Comparison of ENCODE assay signal across 14 cellular contexts in the genomic region with DNA sequence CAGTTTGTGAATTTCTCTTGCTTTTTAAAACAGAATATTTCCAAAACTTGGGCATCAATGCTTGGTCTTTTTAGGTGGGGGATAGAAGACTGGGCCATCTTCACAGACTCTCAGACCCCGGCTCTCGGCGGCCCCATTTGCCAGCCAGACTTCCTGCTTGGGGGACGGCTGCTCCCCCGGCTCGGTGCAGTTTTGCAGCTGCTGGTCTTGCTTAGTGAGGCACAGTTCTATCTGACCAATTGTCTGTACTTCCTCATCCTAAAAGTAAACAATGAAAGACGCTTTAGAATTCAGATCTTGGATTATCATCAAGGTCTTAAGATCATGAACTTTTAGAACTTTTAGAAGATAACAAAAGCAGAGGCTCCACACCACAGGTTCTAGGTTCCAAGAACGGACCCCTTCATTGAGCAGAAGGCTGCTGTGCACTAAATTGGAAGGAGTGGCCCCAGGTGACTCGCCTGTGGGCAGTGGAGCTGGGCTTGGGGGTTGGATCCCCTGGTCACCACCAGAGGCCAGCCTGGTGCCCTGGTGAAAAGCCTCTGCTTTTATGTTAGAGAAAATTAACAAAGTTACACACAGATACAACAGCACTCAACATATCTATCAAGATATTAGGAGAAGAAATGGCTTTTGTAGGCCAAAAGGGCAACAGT. TPM values are rescaled to one million over a fixed set of nuclear protein-coding genes. Genes with fewer than 3 reads are reported as not detected.
DNase-seq lines count a peak whose midpoint lies in the region; ATAC-seq and TF ChIP-seq lines count a peak whose summit lies in the region.
"Had no signal": no experiment of that assay in that cellular context is flagged by ENCODE, and none has a peak within 500 bp of the region (broad histone marks: within the 10 kb centered on the region; RNA-seq: fewer than 3 reads in every experiment).

No MANE protein-coding gene starts in this region.

- H3K4me3 ChIP-seq in astrocyte of the cerebellum (ENCODE audit: low read depth, low read length) (no peak overlapping the region), ovary (no peak overlapping the region)
- H3K4me3 ChIP-seq in naive thymus-derived CD4-positive, alpha-beta T cell (ENCODE audit: low read length) = no peak overlapping the region

- peak overlapping the region; percentile 53 for H3K27ac Mint-ChIP-seq in CD4-positive, alpha-beta T cell
- H3K27ac Mint-ChIP-seq in naive thymus-derived CD4-positive, alpha-beta T cell = peak overlapping the region in 7 of 9 donors; percentile 74 to 93 (median 84)
- H3K27ac Mint-ChIP-seq: activated CD4-positive, alpha-beta T cell treated with anti-CD3 and anti-CD28 coated beads for 36 hours; activated T-helper 1 cell treated with anti-CD3 and anti-CD28 coated beads, Interleukin-12 subunit alpha, Interleukin-12 subunit beta, Interleukin-2, Interleukin-4 antibody, amounts not matched to agents 30 ng/mL and 10 ng/mL and 1 ng/mL, durations not matched to agents 14 hours and 24 hours and 36 hours; effector memory CD8-positive, alpha-beta T cell; stimulated activated effector memory CD8-positive, alpha-beta T cell treated with anti-CD3 and anti-CD28 coated beads, Interleukin-12 subunit alpha, Interleukin-12 subunit beta, amount 100 ng/mL, for 72 hours had no signal

- intact Hi-C loops in CD4-positive, alpha-beta T cell (cut with DNase I, micrococcal nuclease) = loop anchor here in 1 of 2 experiments (10.0 kb wide), 1 partner anchor 65 kb away; a partner anchor contains a TSS
- intact Hi-C loops in naive thymus-derived CD4-positive, alpha-beta T cell (cut with micrococcal nuclease) = no loop called here
- intact Hi-C loops in ovary (cut with DNase I) = no loop called here

- H3K4me1 ChIP-seq in naive thymus-derived CD4-positive, alpha-beta T cell (ENCODE audit: control insufficient read depth in 2 of 2, insufficient read depth in 2 of 2, low read length in 2 of 2) = no peaks in the 10 kb centered on the region
- no peaks in the 10 kb centered on the region for H3K4me1 ChIP-seq in ovary (ENCODE audit: insufficient read depth)
- H3K4me1 ChIP-seq: Caco-2, foreskin keratinocyte had no signal

- peaks cover 9 to 87% (median 21%) of the 10 kb centered on the region in 3 experiments for H3K36me3 ChIP-seq in naive thymus-derived CD4-positive, alpha-beta T cell (ENCODE audit: control insufficient read depth in 2 of 3, insufficient read depth in 3 of 3, low read length in 3 of 3)
- no peaks in the 10 kb centered on the region for H3K36me3 ChIP-seq in ovary

- H3K4me1 Mint-ChIP-seq in CD4-positive, alpha-beta T cell (ENCODE audit: low read depth) = peaks cover 12% of the 10 kb centered on the region
- peaks cover 15 to 59% (median 25%) of the 10 kb centered on the region in 7 donors for H3K4me1 Mint-ChIP-seq in naive thymus-derived CD4-positive, alpha-beta T cell

- in situ Hi-C loops in KBM-7 (cut with MboI; ENCODE audit: low pct_unique_long_range_greater_than_20kb, low sequenced_read_pairs) = no loop called here
- in situ Hi-C loops in astrocyte of the cerebellum (cut with HindIII; ENCODE audit: low sequenced_read_pairs) = no loop called here

- no peak for TF ChIP-seq CTCF in CD4-positive, alpha-beta T cell (IDR thresholded peaks at IDR 0.05)
- TF ChIP-seq CTCF in astrocyte of the cerebellum (IDR thresholded peaks at IDR 0.05; ENCODE audit: low read depth, low read length, missing control alignments) (peak; percentile 15), ovary (IDR thresholded peaks at IDR 0.05) (no peak)

- ATAC-seq in CD4-positive, alpha-beta T cell (ENCODE audit: poor library complexity) = no peak
- ATAC-seq in naive thymus-derived CD4-positive, alpha-beta T cell = no peak
- no peak for ATAC-seq in HG03571 (IDR thresholded peaks at IDR 0.05; ENCODE audit: unreplicated experiment)
- ATAC-seq in HG03521 (IDR thresholded peaks at IDR 0.05; ENCODE audit: unreplicated experiment) = no peak
- ATAC-seq: activated CD4-positive, alpha-beta T cell treated with anti-CD3 and anti-CD28 coated beads for 36 hours; effector memory CD8-positive, alpha-beta T cell; foreskin keratinocyte; stimulated activated effector memory CD8-positive, alpha-beta T cell treated with anti-CD3 and anti-CD28 coated beads, Interleukin-12 subunit alpha, Interleukin-12 subunit beta, amount 100 ng/mL, for 72 hours had no signal

- H3K9me3 Mint-ChIP-seq in CD4-positive, alpha-beta T cell = no peaks in the 10 kb centered on the region
- peaks cover 0 to 1% (median 0%) of the 10 kb centered on the region in 11 donors for H3K9me3 Mint-ChIP-seq in naive thymus-derived CD4-positive, alpha-beta T cell
- H3K9me3 Mint-ChIP-seq: activated T-helper 1 cell treated with anti-CD3 and anti-CD28 coated beads, Interleukin-12 subunit alpha, Interleukin-12 subunit beta, Interleukin-2, Interleukin-4 antibody, amounts not matched to agents 30 ng/mL and 10 ng/mL and 1 ng/mL, durations not matched to agents 14 hours and 24 hours and 36 hours; effector memory CD8-positive, alpha-beta T cell; stimulated activated effector memory CD8-positive, alpha-beta T cell treated with anti-CD3 and anti-CD28 coated beads, Interleukin-12 subunit alpha, Interleukin-12 subunit beta, amount 100 ng/mL, for 72 hours had no signal

- H3K36me3 Mint-ChIP-seq in CD4-positive, alpha-beta T cell (ENCODE audit: low read depth) = peaks cover 84% of the 10 kb centered on the region
- peaks cover 11 to 46% (median 21%) of the 10 kb centered on the region in 5 donors for H3K36me3 Mint-ChIP-seq in naive thymus-derived CD4-positive, alpha-beta T cell

- H3K27me3 ChIP-seq in CD4-positive, alpha-beta T cell (ENCODE audit: control insufficient read depth, insufficient read depth, low read length) = no peaks in the 10 kb centered on the region
- H3K27me3 ChIP-seq in naive thymus-derived CD4-positive, alpha-beta T cell (ENCODE audit: control insufficient read depth in 2 of 2, insufficient read depth in 2 of 2, low read length in 2 of 2) = no peaks in the 10 kb centered on the region
- no peaks in the 10 kb centered on the region for H3K27me3 ChIP-seq in ovary
- H3K27me3 ChIP-seq: foreskin keratinocyte had no signal

- no peak for DNase-seq in CD4-positive, alpha-beta T cell
- DNase-seq in KBM-7 = peak; percentile 62
- no peak for DNase-seq in astrocyte of the cerebellum (ENCODE audit: low read depth)
- DNase-seq in naive thymus-derived CD4-positive, alpha-beta T cell = no peak
- DNase-seq in ovary = no peak
- DNase-seq: activated CD4-positive, alpha-beta T cell treated with anti-CD3 and anti-CD28 coated beads for 36 hours; Caco-2; effector memory CD8-positive, alpha-beta T cell; foreskin keratinocyte; stimulated activated CD4-positive, alpha-beta T cell treated with anti-CD3 and anti-CD28 coated beads, Interleukin-4, amount 100 ng/mL, for 1 hour had no signal

- no peak overlapping the region for H3K4me3 Mint-ChIP-seq in CD4-positive, alpha-beta T cell
- no peak overlapping the region for H3K4me3 Mint-ChIP-seq in naive thymus-derived CD4-positive, alpha-beta T cell
- H3K4me3 Mint-ChIP-seq: activated CD4-positive, alpha-beta T cell treated with anti-CD3 and anti-CD28 coated beads for 36 hours; activated T-helper 1 cell treated with anti-CD3 and anti-CD28 coated beads, Interleukin-12 subunit alpha, Interleukin-12 subunit beta, Interleukin-2, Interleukin-4 antibody, amounts not matched to agents 30 ng/mL and 10 ng/mL and 1 ng/mL, durations not matched to agents 14 hours and 24 hours and 36 hours; effector memory CD8-positive, alpha-beta T cell; stimulated activated effector memory CD8-positive, alpha-beta T cell treated with anti-CD3 and anti-CD28 coated beads, Interleukin-12 subunit alpha, Interleukin-12 subunit beta, amount 100 ng/mL, for 72 hours had no signal

- CTCF ChIA-PET in CD4-positive, alpha-beta T cell (lab: Charles Lee) = interaction anchor here (1.1 kb wide), 1 partner anchor 61 kb away, joined by 4 read pairs; no protein-coding TSS in a partner anchor
- CTCF ChIA-PET in naive thymus-derived CD4-positive, alpha-beta T cell (lab: Charles Lee) = interaction anchor here (1.2 kb wide), 1 partner anchor 44 kb away, joined by 3 read pairs; no protein-coding TSS in a partner anchor

- TF ChIP-seq POLR2A in ovary (IDR thresholded peaks at IDR 0.05) = no peak

- POLR2A ChIA-PET in CD4-positive, alpha-beta T cell (lab: Charles Lee) = no interaction called here
- POLR2A ChIA-PET in naive thymus-derived CD4-positive, alpha-beta T cell (lab: Charles Lee) = interaction anchor here (0.6 to 1.2 kb wide), 2 partner anchors 30 to 54 kb away, joined by 3 to 4 read pairs; no protein-coding TSS in a partner anchor

- TF ChIP-seq EP300 in ovary (IDR thresholded peaks at IDR 0.05) = no peak

- no peaks in the 10 kb centered on the region for H3K9me3 ChIP-seq in CD4-positive, alpha-beta T cell (ENCODE audit: control insufficient read depth, low read length)
- no peaks in the 10 kb centered on the region for H3K9me3 ChIP-seq in naive thymus-derived CD4-positive, alpha-beta T cell (ENCODE audit: control insufficient read depth in 2 of 3, low read length in 3 of 3)
- H3K9me3 ChIP-seq in ovary = no peaks in the 10 kb centered on the region
- H3K9me3 ChIP-seq: Caco-2 had no signal

- no peak overlapping the region for H3K27ac ChIP-seq in CD4-positive, alpha-beta T cell (ENCODE audit: low read depth, low read length)
- H3K27ac ChIP-seq in naive thymus-derived CD4-positive, alpha-beta T cell (ENCODE audit: low read depth, low read length) = peak overlapping the region; percentile 23
- no peak overlapping the region for H3K27ac ChIP-seq in ovary
- H3K27ac ChIP-seq: foreskin keratinocyte had no signal

- 23 to 46% (median 27%) methylated on average over 9 of the region's 9 CpGs for WGBS in ovary, 3 donors

- no peaks in the 10 kb centered on the region for H3K27me3 Mint-ChIP-seq in CD4-positive, alpha-beta T cell
- no peaks in the 10 kb centered on the region for H3K27me3 Mint-ChIP-seq in naive thymus-derived CD4-positive, alpha-beta T cell
- H3K27me3 Mint-ChIP-seq: activated CD4-positive, alpha-beta T cell treated with anti-CD3 and anti-CD28 coated beads for 36 hours; effector memory CD8-positive, alpha-beta T cell had no signal

RNA-seq across cellular contexts. Expression of a gene that starts 26.7 kb away (rescaled TPM):
- total RNA-seq in CD4-positive, alpha-beta T cell = 100 to 1,000 TPM; 164 to 165 TPM
- 100 to 1,000 TPM; 147 to 332 (median 264) TPM for total RNA-seq in naive thymus-derived CD4-positive, alpha-beta T cell
- polyA plus RNA-seq in naive thymus-derived CD4-positive, alpha-beta T cell = 100 to 1,000 TPM; 521 to 683 TPM
- total RNA-seq in ovary = 100 to 1,000 TPM in 1 of 7 donors, 10 to 100 TPM in 6; 34.8 to 211 (median 56.0) TPM
- polyA plus RNA-seq in ovary = 10 to 100 TPM; 42.2 to 79.7 TPM
